In genomic region chr1:62177621-62178020, GRCh38 we compare ENCODE assay signal across 25 cellular contexts. TPM values are rescaled to one million over a fixed set of nuclear protein-coding genes. Genes with fewer than 3 reads are reported as not detected.
"Had no signal": no experiment of that assay in that cellular context is flagged by ENCODE, and none has a peak within 500 bp of the region (broad histone marks: within the 10 kb centered on the region; RNA-seq: fewer than 3 reads in every experiment).

No MANE protein-coding gene starts in this region.

- H3K4me2 ChIP-seq: SK-N-SH had no signal

- H3K36me3 ChIP-seq: brain microvascular endothelial cell, cardiac muscle cell, Peyer's patch, SJCRH30 had no signal

- H3K9me2 ChIP-seq: SK-N-SH had no signal

- H3K9me3 Mint-ChIP-seq: activated CD8-positive, alpha-beta T cell treated with anti-CD3 and anti-CD28 coated beads for 36 hours; activated naive CD4-positive, alpha-beta T cell treated with anti-CD3 and anti-CD28 coated beads, Interleukin-2, amount 10 ng/mL, durations not matched to agents 7 days and 5 days; activated naive CD8-positive, alpha-beta T cell treated with anti-CD3 and anti-CD28 coated beads for 36 hours; activated T-cell treated with anti-CD3 and anti-CD28 coated beads, Interleukin-2, amount 50 U/mL, for 72 hours; activated T-helper 2 cell treated with anti-CD3 and anti-CD28 coated beads, Interferon-gamma antibody, Interleukin-2, Interleukin-4, amounts not matched to agents 10 μg/mL and 5 μg/mL and 100 μg/mL, durations not matched to agents 14 hours and 24 hours and 36 hours had no signal

- H3K4me3 Mint-ChIP-seq: activated CD8-positive, alpha-beta T cell treated with anti-CD3 and anti-CD28 coated beads for 36 hours; activated naive CD4-positive, alpha-beta T cell treated with anti-CD3 and anti-CD28 coated beads, Interleukin-2, amount 10 ng/mL, durations not matched to agents 7 days and 5 days; activated naive CD8-positive, alpha-beta T cell treated with anti-CD3 and anti-CD28 coated beads for 36 hours; activated T-cell treated with anti-CD3 and anti-CD28 coated beads, Interleukin-2, amount 50 U/mL, for 72 hours had no signal

- H3K36me3 Mint-ChIP-seq: activated naive CD4-positive, alpha-beta T cell treated with anti-CD3 and anti-CD28 coated beads, Interleukin-2, amount 10 ng/mL, durations not matched to agents 7 days and 5 days; activated naive CD8-positive, alpha-beta T cell treated with anti-CD3 and anti-CD28 coated beads for 36 hours had no signal

- DNase-seq: activated CD4-positive, alpha-beta T cell treated with anti-CD3 and anti-CD28 coated beads for 4 hours; activated CD8-positive, alpha-beta memory T cell treated with anti-CD3 and anti-CD28 coated beads, Interleukin-2, amount 50 U/mL, for 4 hours; activated CD8-positive, alpha-beta T cell treated with anti-CD3 and anti-CD28 coated beads for 36 hours; activated gamma-delta T cell treated with Interleukin-2 at 50 U/mL for 16 hours; activated naive CD4-positive, alpha-beta T cell treated with anti-CD3 and anti-CD28 coated beads, Interleukin-2, amount 10 ng/mL, durations not matched to agents 7 days and 5 days; activated naive CD8-positive, alpha-beta T cell treated with anti-CD3 and anti-CD28 coated beads for 36 hours; activated T-cell treated with anti-CD3 and anti-CD28 coated beads, Interleukin-2, amount 50 U/mL, for 72 hours; brain microvascular endothelial cell; NCI-H1048; NCI-H1930; NCI-H446; NCI-H526; Right ventricle myocardium superior; SK-N-SH; T-helper 1 cell had no signal

- H3K4me3 ChIP-seq: cardiac muscle cell, Peyer's patch, SJCRH30 had no signal

- H3K27ac ChIP-seq: brain microvascular endothelial cell, cardiac muscle cell, Peyer's patch, RWPE1, SJCRH30, VCaP had no signal

- ATAC-seq: activated CD4-positive, CD25-positive, alpha-beta regulatory T cell treated with anti-CD3 and anti-CD28 coated beads, Interleukin-2, amount 50 U/mL, for 24 hours; activated CD8-positive, alpha-beta T cell treated with anti-CD3 and anti-CD28 coated beads for 36 hours; activated T-cell treated with anti-CD3 and anti-CD28 coated beads, Interleukin-2, amount 50 U/mL, for 72 hours had no signal

- H3K4me1 ChIP-seq: Peyer's patch had no signal

- H3K27me3 ChIP-seq: brain microvascular endothelial cell, cardiac muscle cell, Peyer's patch, SJCRH30 had no signal

- H3K9me3 ChIP-seq: Peyer's patch, SK-N-SH had no signal

- H3K27ac Mint-ChIP-seq: activated CD8-positive, alpha-beta T cell treated with anti-CD3 and anti-CD28 coated beads for 36 hours; activated naive CD4-positive, alpha-beta T cell treated with anti-CD3 and anti-CD28 coated beads, Interleukin-2, amount 10 ng/mL, durations not matched to agents 7 days and 5 days; activated naive CD8-positive, alpha-beta T cell treated with anti-CD3 and anti-CD28 coated beads for 36 hours; activated T-cell treated with anti-CD3 and anti-CD28 coated beads, Interleukin-2, amount 50 U/mL, for 72 hours; activated T-helper 2 cell treated with anti-CD3 and anti-CD28 coated beads, Interferon-gamma antibody, Interleukin-2, Interleukin-4, amounts not matched to agents 10 μg/mL and 5 μg/mL and 100 μg/mL, durations not matched to agents 14 hours and 24 hours and 36 hours had no signal

- H3K4me1 Mint-ChIP-seq: activated naive CD4-positive, alpha-beta T cell treated with anti-CD3 and anti-CD28 coated beads, Interleukin-2, amount 10 ng/mL, durations not matched to agents 7 days and 5 days; activated naive CD8-positive, alpha-beta T cell treated with anti-CD3 and anti-CD28 coated beads for 36 hours had no signal

- H3K27me3 Mint-ChIP-seq: activated CD8-positive, alpha-beta T cell treated with anti-CD3 and anti-CD28 coated beads for 36 hours; activated naive CD4-positive, alpha-beta T cell treated with anti-CD3 and anti-CD28 coated beads, Interleukin-2, amount 10 ng/mL, durations not matched to agents 7 days and 5 days had no signal

RNA-seq across cellular contexts. Expression of gene L1TD1, which starts 17.0 kb away (rescaled TPM):
- total RNA-seq: activated CD8-positive, alpha-beta T cell treated with anti-CD3 and anti-CD28 coated beads for 36 hours; activated T-cell treated with anti-CD3 and anti-CD28 coated beads, Interleukin-2, amount 50 U/mL, for 72 hours; activated T-helper 2 cell treated with anti-CD3 and anti-CD28 coated beads, Interferon-gamma antibody, Interleukin-2, Interleukin-4, amounts not matched to agents 10 μg/mL and 5 μg/mL and 100 μg/mL, durations not matched to agents 14 hours and 24 hours and 36 hours; LHCN-M2; M059J; Right ventricle myocardium superior; SJCRH30; T-helper 2 cell treated with Interferon-gamma antibody and Interleukin-4, amounts not matched to agents 100 ng/mL and 5 ng/mL, for 36 hours had no signal
- polyA plus RNA-seq: cardiac muscle cell, SK-N-SH had no signal
